ENCODE assay signal across 8 cellular contexts in genomic region chrX:58025979-58026378, GRCh38.
A peak's percentile ranks its signal among the peaks of the same experiment; 100 is the strongest.
DNase-seq lines count a peak whose midpoint lies in the region; ATAC-seq and TF ChIP-seq lines count a peak whose summit lies in the region.

No MANE protein-coding gene starts in this region.

- no peaks in the 10 kb centered on the region for H3K4me1 ChIP-seq in foreskin keratinocyte

- H3K27me3 ChIP-seq in WERI-Rb-1 (ENCODE audit: insufficient read depth, low read depth, severe bottlenecking) (peaks cover 16% of the 10 kb centered on the region), foreskin keratinocyte (no peaks in the 10 kb centered on the region)

- no peaks in the 10 kb centered on the region for H3K9me3 ChIP-seq in WERI-Rb-1 (ENCODE audit: severe bottlenecking)

- H3K27ac ChIP-seq in WERI-Rb-1 (no peak overlapping the region), foreskin keratinocyte (no peak overlapping the region)

- H3K36me3 ChIP-seq in WERI-Rb-1 = no peaks in the 10 kb centered on the region

- ATAC-seq in foreskin keratinocyte = no peak
- ATAC-seq in GM21423 (IDR thresholded peaks at IDR 0.05; ENCODE audit: unreplicated experiment) = no peak

- DNase-seq in Ammon's horn (ENCODE audit: low spot score) = peak; percentile 49
- peak; percentile 5 for DNase-seq in NCI-H1105 (lab: John Stamatoyannopoulos, UW)
- DNase-seq in WERI-Rb-1 = peak; percentile 29
- DNase-seq in foreskin keratinocyte = no peak
- DNase-seq in stimulated activated CD4-positive, alpha-beta T cell treated with anti-CD3 and anti-CD28 coated beads, Interleukin-4, amount 100 ng/mL, for 1 hour = peak; percentile 6
- DNase-seq in activated CD4-positive, CD25-positive, alpha-beta regulatory T cell (lab: John Stamatoyannopoulos, UW) = no peak

- peak; percentile 75 for TF ChIP-seq CTCF in GM12873 (IDR thresholded peaks at IDR 0.05; ENCODE audit: insufficient read depth, low read depth, low read length, missing control alignments)
- peak; percentile 64 for TF ChIP-seq CTCF in WERI-Rb-1 (IDR thresholded peaks at IDR 0.05; ENCODE audit: low read depth, low read length)
- peak; percentile 36 for TF ChIP-seq CTCF in foreskin keratinocyte (conservative IDR thresholded peaks at IDR 0.05)

- no peak overlapping the region for H3K4me3 ChIP-seq in WERI-Rb-1 (ENCODE audit: low read depth, low read length)

Comparison
In these comparisons a context has a peak if more than half of its experiments do, and no peak if none do; other contexts are left out.
1. DNase-seq: peak in Ammon's horn (single experiment), NCI-H1105 (single experiment), WERI-Rb-1 (single experiment) and stimulated activated CD4-positive, alpha-beta T cell treated with anti-CD3 and anti-CD28 coated beads, Interleukin-4, amount 100 ng/mL, for 1 hour (single experiment); none in foreskin keratinocyte (0 of 2) and activated CD4-positive, CD25-positive, alpha-beta regulatory T cell (0 of 4).
2. Peak in every context shown above with its lines, with median percentiles within 50 percentile points of each other: CTCF ChIP-seq.